Comparison of ENCODE assay signal across 11 cellular contexts in the genomic region with DNA sequence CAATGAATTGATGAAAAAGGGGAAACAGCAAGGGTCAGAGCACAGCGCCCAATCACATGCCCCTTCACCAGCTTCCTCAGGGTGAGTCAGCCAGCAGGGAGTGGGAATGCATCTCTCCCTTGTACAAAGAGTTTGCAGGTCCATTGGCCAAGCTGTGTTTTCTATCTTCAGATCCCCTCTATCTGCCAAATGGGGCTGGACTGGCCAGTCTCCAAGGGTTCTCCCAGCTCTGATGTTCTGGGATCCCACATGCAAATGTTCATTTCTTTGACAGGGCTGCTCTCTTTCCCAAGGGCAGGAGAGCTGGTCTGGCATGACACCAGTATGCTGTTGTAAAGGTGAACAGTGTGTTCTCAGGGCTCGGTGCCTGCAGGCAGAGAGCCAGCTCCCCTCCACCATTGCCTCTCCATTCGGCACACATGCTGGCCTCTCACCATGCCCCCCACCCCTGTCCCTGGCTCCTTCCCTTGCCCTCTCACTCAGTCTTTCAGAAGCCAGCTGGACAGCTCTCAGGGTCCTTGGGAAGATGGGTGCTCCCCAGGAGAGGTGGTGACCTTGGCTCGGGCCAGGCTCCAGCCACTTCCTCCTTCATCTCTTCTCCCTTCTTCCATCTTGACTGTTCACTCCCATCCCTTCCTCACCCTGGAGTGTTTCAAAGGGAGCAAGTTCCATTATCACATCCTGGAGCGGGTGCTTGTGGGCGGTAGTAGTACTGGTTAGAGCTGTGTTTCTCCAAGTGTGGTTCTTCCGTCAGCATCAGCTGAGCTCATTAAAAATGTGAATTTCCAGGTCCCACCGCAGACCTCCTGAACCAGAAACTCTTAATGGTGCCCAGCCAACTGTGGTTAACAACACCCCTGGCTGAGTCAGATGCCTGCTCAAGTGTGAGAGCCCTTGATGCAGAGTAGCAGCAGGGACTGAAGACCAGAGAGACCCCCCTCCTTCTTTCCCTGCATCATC. TPM values are rescaled to one million over a fixed set of nuclear protein-coding genes. Genes with fewer than 3 reads are reported as not detected.
A peak's percentile ranks its signal among the peaks of the same experiment; 100 is the strongest.
DNase-seq lines count a peak whose midpoint lies in the region; ATAC-seq lines count a peak whose summit lies in the region.
"Had no signal": no experiment of that assay in that cellular context is flagged by ENCODE, and none has a peak within 500 bp of the region (broad histone marks: within the 10 kb centered on the region; RNA-seq: fewer than 3 reads in every experiment).

No MANE protein-coding gene starts in this region.

- peaks cover 7% of the 10 kb centered on the region for H3K36me3 Mint-ChIP-seq in T-helper 17 cell (ENCODE audit: low read depth)

- H3K4me3 ChIP-seq in right cardiac atrium (ENCODE audit: low read length): no peak overlapping the region

- H3K4me3 Mint-ChIP-seq in T-helper 17 cell: no peak overlapping the region

- 58% methylated on average over 8 of the region's 8 CpGs for WGBS in right cardiac atrium

- H3K9me3 ChIP-seq in T-helper 17 cell (ENCODE audit: control insufficient read depth, low read length, poor library complexity, severe bottlenecking): no peaks in the 10 kb centered on the region
- no peaks in the 10 kb centered on the region for H3K9me3 ChIP-seq in right cardiac atrium (ENCODE audit: control insufficient read depth, low read length)

- peak overlapping the region; percentile 67 for H3K27ac Mint-ChIP-seq in T-helper 17 cell

- DNase-seq in T-helper 17 cell (no peak), right cardiac atrium (peak; percentile 65 to 92 (median 72)), sciatic nerve (ENCODE audit: low spot score) (peak; percentile 79)
- no peak for DNase-seq in stimulated activated CD4-positive, alpha-beta T cell treated with anti-CD3 and anti-CD28 coated beads, Interleukin-4, amount 100 ng/mL, for 1 hour
- no peak for DNase-seq in activated T-cell treated with anti-CD3 and anti-CD28 coated beads, Interleukin-2, amount 50 U/mL, for 1 hour
- DNase-seq: RPMI8226 had no signal

- ATAC-seq in GM18511 (IDR thresholded peaks at IDR 0.05; ENCODE audit: unreplicated experiment) (peak; percentile 78), T-helper 17 cell (no peak), right cardiac atrium (peak; percentile 67 to 82), sciatic nerve (peak; percentile 91), HG03045 (IDR thresholded peaks at IDR 0.05; ENCODE audit: unreplicated experiment) (no peak), HG03175 (IDR thresholded peaks at IDR 0.05; ENCODE audit: unreplicated experiment) (no peak)

- intact Hi-C loops in right cardiac atrium (cut with DNase I) (no loop called here), sciatic nerve (cut with DNase I) (no loop called here)

- no peaks in the 10 kb centered on the region for H3K27me3 ChIP-seq in right cardiac atrium (ENCODE audit: control insufficient read depth, insufficient read depth)

- peaks cover 10% of the 10 kb centered on the region for H3K4me1 Mint-ChIP-seq in T-helper 17 cell

- H3K27me3 Mint-ChIP-seq in T-helper 17 cell: peaks cover 46% of the 10 kb centered on the region

- H3K27ac ChIP-seq in right cardiac atrium (ENCODE audit: low read length): no peak overlapping the region

- peaks cover 11% of the 10 kb centered on the region for H3K4me1 ChIP-seq in right cardiac atrium (ENCODE audit: control insufficient read depth, insufficient read depth, low read length)

RNA-seq across cellular contexts. Expression of a gene that starts 24.7 kb away (rescaled TPM):
- total RNA-seq in T-helper 17 cell (not detected), right cardiac atrium (under 1 TPM in 2 of 4 donors, not detected in 2; 0.06 to 0.12 TPM), sciatic nerve (0.27 TPM)
- 0.14 TPM for polyA plus RNA-seq in right cardiac atrium
- total RNA-seq: glomerular endothelial cell, LHCN-M2 had no signal

RNA-seq across cellular contexts. Expression of a gene that starts 57.9 kb away (rescaled TPM):
- 10 to 100 TPM; 14.1 to 35.1 TPM for total RNA-seq in T-helper 17 cell
- total RNA-seq in right cardiac atrium: 1 to 10 TPM; 2.6 to 4.3 (median 3.6) TPM
- 3.2 TPM for polyA plus RNA-seq in right cardiac atrium
- 4.2 TPM for total RNA-seq in sciatic nerve

Comparison
In these comparisons a context has a peak if more than half of its experiments do, and no peak if none do; other contexts are left out.
1. ATAC-seq: peak in GM18511 (single experiment), right cardiac atrium (2 of 2) and sciatic nerve (single experiment); none in T-helper 17 cell (single experiment), HG03045 (single experiment) and HG03175 (single experiment).
2. DNase-seq: peak in right cardiac atrium (3 of 3) and sciatic nerve (single experiment); none in T-helper 17 cell (0 of 3), stimulated activated CD4-positive, alpha-beta T cell treated with anti-CD3 and anti-CD28 coated beads, Interleukin-4, amount 100 ng/mL, for 1 hour (single experiment) and activated T-cell treated with anti-CD3 and anti-CD28 coated beads, Interleukin-2, amount 50 U/mL, for 1 hour (single experiment).